In genomic region chr11:66112640-66113098, GRCh38 we compare ENCODE assay signal across 1 cellular context.
TF ChIP-seq lines count a peak whose summit lies in the region.

No MANE protein-coding gene starts in this region.

TF ChIP-seq in SK-N-SH, 30 proteins besides CTCF, POLR2A, EP300 and RAD21 (continued from another document):
- TF ChIP-seq, protein P1, sequence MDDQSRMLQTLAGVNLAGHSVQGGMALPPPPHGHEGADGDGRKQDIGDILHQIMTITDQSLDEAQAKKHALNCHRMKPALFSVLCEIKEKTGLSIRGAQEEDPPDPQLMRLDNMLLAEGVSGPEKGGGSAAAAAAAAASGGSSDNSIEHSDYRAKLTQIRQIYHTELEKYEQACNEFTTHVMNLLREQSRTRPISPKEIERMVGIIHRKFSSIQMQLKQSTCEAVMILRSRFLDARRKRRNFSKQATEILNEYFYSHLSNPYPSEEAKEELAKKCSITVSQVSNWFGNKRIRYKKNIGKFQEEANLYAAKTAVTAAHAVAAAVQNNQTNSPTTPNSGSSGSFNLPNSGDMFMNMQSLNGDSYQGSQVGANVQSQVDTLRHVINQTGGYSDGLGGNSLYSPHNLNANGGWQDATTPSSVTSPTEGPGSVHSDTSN (IDR thresholded peaks at IDR 0.05) = peak; percentile 85
- peak; percentile 75 for TF ChIP-seq TCF12 (IDR thresholded peaks at IDR 0.05)
- no peak for TF ChIP-seq RXRA (IDR thresholded peaks at IDR 0.05; ENCODE audit: borderline replicate concordance, low read depth)
- no peak for TF ChIP-seq RCOR1 (IDR thresholded peaks at IDR 0.05; ENCODE audit: low read length)
TF ChIP-seq in SK-N-SH: peak in this region for 9.
